ENCODE assay signal across 9 cellular contexts in the genomic region with DNA sequence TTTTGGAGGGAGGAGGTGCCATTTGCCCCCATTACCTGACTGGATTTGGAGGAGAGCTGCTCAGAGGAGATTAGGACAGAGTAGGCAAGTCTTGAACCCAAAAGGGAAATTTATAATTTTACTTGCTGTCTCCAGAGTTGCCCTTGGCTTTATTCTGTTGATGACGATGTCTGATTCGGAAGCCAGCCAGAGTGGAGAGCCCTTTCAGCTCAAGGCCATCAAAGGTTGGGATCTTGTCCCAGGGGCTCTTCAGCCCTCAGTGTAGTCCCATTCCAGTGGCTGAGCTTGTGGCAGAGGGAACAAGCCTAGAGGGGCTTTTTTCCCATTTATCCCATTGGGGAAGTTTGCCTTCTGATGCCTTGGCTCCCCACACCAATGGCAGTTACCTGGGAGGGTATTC.
"Had no signal": no experiment of that assay in that cellular context is flagged by ENCODE, and none has a peak within 500 bp of the region (broad histone marks: within the 10 kb centered on the region; RNA-seq: fewer than 3 reads in every experiment).

No MANE protein-coding gene starts in this region.

- H2AFZ ChIP-seq: GM23248, GM23338 had no signal

- H3K4me3 ChIP-seq: GM23248, GM23338, HAP-1 had no signal

- H3K4me1 ChIP-seq: HAP-1 had no signal

- H3K4me1 Mint-ChIP-seq: GM23338 had no signal

- H3K9ac ChIP-seq: GM23248 had no signal

- H3K4me3 Mint-ChIP-seq: GM23338, H9, HFFc6 had no signal

- H3K36me3 ChIP-seq: HAP-1 had no signal

- ATAC-seq: GM23338, HCT116 had no signal

- H3K27ac Mint-ChIP-seq: GM23338, H9, HFFc6 had no signal

- DNase-seq: GM23248, GOT3, H7, H9, HCEC 1CT, HFFc6 had no signal

- H3K27ac ChIP-seq: GM23248 had no signal

- H3K9me3 Mint-ChIP-seq: GM23338, H9, HFFc6 had no signal

- H3K4me2 ChIP-seq: GM23338 had no signal

- H3K9me3 ChIP-seq: HAP-1 had no signal
